In genomic region chr1:1324524-1325287, GRCh38 we compare ENCODE assay signal across 1 cellular context.
TF ChIP-seq lines count a peak whose summit lies in the region.

CPTP (plus strand) TSS chr1:1324802; CDS start chr1:1326911, 2,109 bp downstream.
INTS11 (minus strand) TSS chr1:1324660; CDS start chr1:1324608, 52 bp downstream.

TF ChIP-seq in HEK293, 187 proteins besides CTCF, POLR2A, EP300 and RAD21 (continued from another document and continues in another):
- TF ChIP-seq ZBTB44 (tag by site-specific recombination; IDR thresholded peaks at IDR 0.05) (no peak), KLF16 (tag by site-specific recombination; IDR thresholded peaks at IDR 0.05) (peak; percentile 70; the same call in 1 of the 2 replicates), WT1 (tag by site-specific recombination; IDR thresholded peaks at IDR 0.05) (no peak), ZNF155 (tag by site-specific recombination; IDR thresholded peaks at IDR 0.05) (no peak), ZNF701 (tag by site-specific recombination; IDR thresholded peaks at IDR 0.05) (no peak), ZFP37 (tag by site-specific recombination; IDR thresholded peaks at IDR 0.05) (peak; percentile 39; the same call in 1 of the 2 replicates), HOXD13 (CRISPR knock-in tag; IDR thresholded peaks at IDR 0.05; ENCODE audit: borderline replicate concordance) (no peak), ZNF621 (tag by site-specific recombination; IDR thresholded peaks at IDR 0.05) (no peak), ZFP69B (tag by site-specific recombination; IDR thresholded peaks at IDR 0.05) (0 out of 2 replicates have a peak, but pooled peaks have one; percentile 13), ZNF223 (tag by site-specific recombination; IDR thresholded peaks at IDR 0.05) (peak; percentile 97), GLIS2 (tag by site-specific recombination; IDR thresholded peaks at IDR 0.05) (peak; percentile 84), ZNF76 (tag by site-specific recombination; IDR thresholded peaks at IDR 0.05; ENCODE audit: borderline replicate concordance, low read depth) (no peak), ZNF561 (tag by site-specific recombination; IDR thresholded peaks at IDR 0.05; ENCODE audit: borderline replicate concordance) (peak; percentile 16; the same call in 1 of the 2 replicates), ZBTB17 (tag by site-specific recombination; IDR thresholded peaks at IDR 0.05) (no peak), ZNF404 (tag by site-specific recombination; IDR thresholded peaks at IDR 0.05) (no peak), ZNF248 (tag by site-specific recombination; IDR thresholded peaks at IDR 0.05) (no peak), ZNF394 (tag by site-specific recombination; IDR thresholded peaks at IDR 0.05; ENCODE audit: borderline replicate concordance) (no peak; the same call in 1 of the 2 replicates), KLF10 (tag by site-specific recombination; IDR thresholded peaks at IDR 0.05) (peak; percentile 93), ZNF274 (IDR thresholded peaks at IDR 0.05; ENCODE audit: low read length) (no peak), ZNF274 (tag by site-specific recombination; IDR thresholded peaks at IDR 0.05; ENCODE audit: borderline replicate concordance) (no peak), KLF8 (tag by site-specific recombination; IDR thresholded peaks at IDR 0.05) (peak; percentile 89), ZNF585B (tag by site-specific recombination; IDR thresholded peaks at IDR 0.05) (no peak), TCF7L2 (IDR thresholded peaks at IDR 0.05; ENCODE audit: borderline replicate concordance, low read depth, low read length) (no peak), ZNF529 (tag by site-specific recombination; IDR thresholded peaks at IDR 0.05; ENCODE audit: insufficient replicate concordance) (no peak), ZNF792 (tag by site-specific recombination; IDR thresholded peaks at IDR 0.05) (no peak), SCRT1 (tag by site-specific recombination; IDR thresholded peaks at IDR 0.05; ENCODE audit: borderline replicate concordance) (no peak), ZNF600 (tag by site-specific recombination; IDR thresholded peaks at IDR 0.05) (no peak; the same call in 1 of the 2 replicates), EGR2 (tag by site-specific recombination; IDR thresholded peaks at IDR 0.05; ENCODE audit: low read depth) (0 out of 2 replicates have a peak, but pooled peaks have one; percentile 7), SP2 (tag by site-specific recombination; IDR thresholded peaks at IDR 0.05) (peak; percentile 87), ZNF366 (tag by site-specific recombination; conservative IDR thresholded peaks at IDR 0.05) (no peak), ZNF175 (tag by site-specific recombination; IDR thresholded peaks at IDR 0.05) (no peak), ZNF169 (tag by site-specific recombination; IDR thresholded peaks at IDR 0.05) (0 out of 2 replicates have a peak, but pooled peaks have one; percentile 25), ZNF174 (tag by site-specific recombination; IDR thresholded peaks at IDR 0.05) (no peak), AEBP2 (tag by site-specific recombination; IDR thresholded peaks at IDR 0.05; ENCODE audit: borderline replicate concordance) (no peak), ZNF292 (tag by site-specific recombination; IDR thresholded peaks at IDR 0.05; ENCODE audit: borderline replicate concordance, low read depth) (no peak), ZXDB (tag by site-specific recombination; IDR thresholded peaks at IDR 0.05) (peak; percentile 9), ZNF654 (tag by site-specific recombination; IDR thresholded peaks at IDR 0.05; ENCODE audit: low read depth) (no peak), HOXC10 (CRISPR knock-in tag; IDR thresholded peaks at IDR 0.05) (no peak), ZNF211 (tag by site-specific recombination; IDR thresholded peaks at IDR 0.05; ENCODE audit: low read depth) (no peak), ZNF112 (tag by site-specific recombination; IDR thresholded peaks at IDR 0.05) (no peak), PRDM1 (tag by site-specific recombination; IDR thresholded peaks at IDR 0.05) (no peak), ZNF37A (tag by site-specific recombination; IDR thresholded peaks at IDR 0.05) (no peak), ZNF24 (tag by site-specific recombination; IDR thresholded peaks at IDR 0.05) (no peak), YY2 (tag by site-specific recombination; IDR thresholded peaks at IDR 0.05) (no peak), SCRT2 (tag by site-specific recombination; IDR thresholded peaks at IDR 0.05) (no peak), ZNF707 (tag by site-specific recombination; IDR thresholded peaks at IDR 0.05) (no peak), ZSCAN23 (tag by site-specific recombination; IDR thresholded peaks at IDR 0.05) (no peak), ZNF514 (tag by site-specific recombination; IDR thresholded peaks at IDR 0.05) (no peak), ZIC2 (tag by site-specific recombination; IDR thresholded peaks at IDR 0.05) (no peak), OVOL3 (tag by site-specific recombination; IDR thresholded peaks at IDR 0.05) (no peak), ZNF324 (tag by site-specific recombination; IDR thresholded peaks at IDR 0.05) (no peak), ZNF214 (tag by site-specific recombination; IDR thresholded peaks at IDR 0.05; ENCODE audit: borderline replicate concordance) (no peak), ZNF354C (tag by site-specific recombination; IDR thresholded peaks at IDR 0.05; ENCODE audit: borderline replicate concordance, low read depth) (no peak), MEIS1 (CRISPR knock-in tag; IDR thresholded peaks at IDR 0.05; ENCODE audit: borderline replicate concordance) (no peak), ZNF426 (tag by site-specific recombination; IDR thresholded peaks at IDR 0.05) (no peak), ZBTB10 (tag by site-specific recombination; IDR thresholded peaks at IDR 0.05) (peak; percentile 60; the same call in 1 of the 2 replicates)
- TF ChIP-seq, protein P1, sequence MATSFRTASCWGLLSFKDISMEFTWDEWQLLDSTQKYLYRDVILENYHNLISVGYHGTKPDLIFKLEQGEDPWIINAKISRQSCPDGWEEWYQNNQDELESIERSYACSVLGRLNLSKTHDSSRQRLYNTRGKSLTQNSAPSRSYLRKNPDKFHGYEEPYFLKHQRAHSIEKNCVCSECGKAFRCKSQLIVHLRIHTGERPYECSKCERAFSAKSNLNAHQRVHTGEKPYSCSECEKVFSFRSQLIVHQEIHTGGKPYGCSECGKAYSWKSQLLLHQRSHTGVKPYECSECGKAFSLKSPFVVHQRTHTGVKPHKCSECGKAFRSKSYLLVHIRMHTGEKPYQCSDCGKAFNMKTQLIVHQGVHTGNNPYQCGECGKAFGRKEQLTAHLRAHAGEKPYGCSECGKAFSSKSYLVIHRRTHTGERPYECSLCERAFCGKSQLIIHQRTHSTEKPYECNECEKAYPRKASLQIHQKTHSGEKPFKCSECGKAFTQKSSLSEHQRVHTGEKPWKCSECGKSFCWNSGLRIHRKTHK (tag by site-specific recombination; IDR thresholded peaks at IDR 0.05): no peak
- TF ChIP-seq, protein P2, sequence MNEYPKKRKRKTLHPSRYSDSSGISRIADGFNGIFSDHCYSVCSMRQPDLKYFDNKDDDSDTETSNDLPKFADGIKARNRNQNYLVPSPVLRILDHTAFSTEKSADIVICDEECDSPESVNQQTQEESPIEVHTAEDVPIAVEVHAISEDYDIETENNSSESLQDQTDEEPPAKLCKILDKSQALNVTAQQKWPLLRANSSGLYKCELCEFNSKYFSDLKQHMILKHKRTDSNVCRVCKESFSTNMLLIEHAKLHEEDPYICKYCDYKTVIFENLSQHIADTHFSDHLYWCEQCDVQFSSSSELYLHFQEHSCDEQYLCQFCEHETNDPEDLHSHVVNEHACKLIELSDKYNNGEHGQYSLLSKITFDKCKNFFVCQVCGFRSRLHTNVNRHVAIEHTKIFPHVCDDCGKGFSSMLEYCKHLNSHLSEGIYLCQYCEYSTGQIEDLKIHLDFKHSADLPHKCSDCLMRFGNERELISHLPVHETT (tag by site-specific recombination; IDR thresholded peaks at IDR 0.05): no peak
- TF ChIP-seq, protein P3, sequence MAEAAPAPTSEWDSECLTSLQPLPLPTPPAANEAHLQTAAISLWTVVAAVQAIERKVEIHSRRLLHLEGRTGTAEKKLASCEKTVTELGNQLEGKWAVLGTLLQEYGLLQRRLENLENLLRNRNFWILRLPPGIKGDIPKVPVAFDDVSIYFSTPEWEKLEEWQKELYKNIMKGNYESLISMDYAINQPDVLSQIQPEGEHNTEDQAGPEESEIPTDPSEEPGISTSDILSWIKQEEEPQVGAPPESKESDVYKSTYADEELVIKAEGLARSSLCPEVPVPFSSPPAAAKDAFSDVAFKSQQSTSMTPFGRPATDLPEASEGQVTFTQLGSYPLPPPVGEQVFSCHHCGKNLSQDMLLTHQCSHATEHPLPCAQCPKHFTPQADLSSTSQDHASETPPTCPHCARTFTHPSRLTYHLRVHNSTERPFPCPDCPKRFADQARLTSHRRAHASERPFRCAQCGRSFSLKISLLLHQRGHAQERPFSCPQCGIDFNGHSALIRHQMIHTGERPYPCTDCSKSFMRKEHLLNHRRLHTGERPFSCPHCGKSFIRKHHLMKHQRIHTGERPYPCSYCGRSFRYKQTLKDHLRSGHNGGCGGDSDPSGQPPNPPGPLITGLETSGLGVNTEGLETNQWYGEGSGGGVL (tag by site-specific recombination; IDR thresholded peaks at IDR 0.05): no peak
- TF ChIP-seq, protein P4, sequence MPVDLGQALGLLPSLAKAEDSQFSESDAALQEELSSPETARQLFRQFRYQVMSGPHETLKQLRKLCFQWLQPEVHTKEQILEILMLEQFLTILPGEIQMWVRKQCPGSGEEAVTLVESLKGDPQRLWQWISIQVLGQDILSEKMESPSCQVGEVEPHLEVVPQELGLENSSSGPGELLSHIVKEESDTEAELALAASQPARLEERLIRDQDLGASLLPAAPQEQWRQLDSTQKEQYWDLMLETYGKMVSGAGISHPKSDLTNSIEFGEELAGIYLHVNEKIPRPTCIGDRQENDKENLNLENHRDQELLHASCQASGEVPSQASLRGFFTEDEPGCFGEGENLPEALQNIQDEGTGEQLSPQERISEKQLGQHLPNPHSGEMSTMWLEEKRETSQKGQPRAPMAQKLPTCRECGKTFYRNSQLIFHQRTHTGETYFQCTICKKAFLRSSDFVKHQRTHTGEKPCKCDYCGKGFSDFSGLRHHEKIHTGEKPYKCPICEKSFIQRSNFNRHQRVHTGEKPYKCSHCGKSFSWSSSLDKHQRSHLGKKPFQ (tag by site-specific recombination; IDR thresholded peaks at IDR 0.05): no peak
- TF ChIP-seq, protein P5, sequence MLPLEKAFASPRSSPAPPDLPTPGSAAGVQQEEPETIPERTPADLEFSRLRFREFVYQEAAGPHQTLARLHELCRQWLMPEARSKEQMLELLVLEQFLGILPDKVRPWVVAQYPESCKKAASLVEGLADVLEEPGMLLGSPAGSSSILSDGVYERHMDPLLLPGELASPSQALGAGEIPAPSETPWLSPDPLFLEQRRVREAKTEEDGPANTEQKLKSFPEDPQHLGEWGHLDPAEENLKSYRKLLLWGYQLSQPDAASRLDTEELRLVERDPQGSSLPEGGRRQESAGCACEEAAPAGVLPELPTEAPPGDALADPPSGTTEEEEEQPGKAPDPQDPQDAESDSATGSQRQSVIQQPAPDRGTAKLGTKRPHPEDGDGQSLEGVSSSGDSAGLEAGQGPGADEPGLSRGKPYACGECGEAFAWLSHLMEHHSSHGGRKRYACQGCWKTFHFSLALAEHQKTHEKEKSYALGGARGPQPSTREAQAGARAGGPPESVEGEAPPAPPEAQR (tag by site-specific recombination; IDR thresholded peaks at IDR 0.05): no peak
